11 cellular contexts compared by ENCODE assay signal in genomic region chr3:45092132-45093031, GRCh38. TPM values are rescaled to one million over a fixed set of nuclear protein-coding genes. Genes with fewer than 3 reads are reported as not detected.
DNase-seq lines count a peak whose midpoint lies in the region; ATAC-seq and TF ChIP-seq lines count a peak whose summit lies in the region.
"Had no signal": no experiment of that assay in that cellular context is flagged by ENCODE, and none has a peak within 500 bp of the region (broad histone marks: within the 10 kb centered on the region; RNA-seq: fewer than 3 reads in every experiment).

No MANE protein-coding gene starts in this region.

- peaks cover 4% of the 10 kb centered on the region for H3K36me3 Mint-ChIP-seq in glutamatergic neuron (ENCODE audit: unreplicated experiment)

- no peak overlapping the region for H3K9ac ChIP-seq in rectal smooth muscle tissue (ENCODE audit: low read length)

- H3K4me1 Mint-ChIP-seq in glutamatergic neuron (ENCODE audit: low read depth, unreplicated experiment), result peaks cover 2% of the 10 kb centered on the region

- no peak overlapping the region for H3K4me3 Mint-ChIP-seq in glutamatergic neuron (ENCODE audit: unreplicated experiment)

- DNase-seq in GM04503 (ENCODE audit: low read depth), result peak; percentile 45
- peak; percentile 96 for DNase-seq in RPMI7951 (ENCODE audit: low read depth)
- DNase-seq in fibroblast of pulmonary artery (ENCODE audit: low read depth), result peak; percentile 69
- no peak for DNase-seq in glutamatergic neuron
- DNase-seq in NOMO-1 treated with DMSO at 0.1 percent for 48 hours (lab: John Stamatoyannopoulos, UW; ENCODE audit: unreplicated experiment), result no peak
- DNase-seq: activated effector memory CD4-positive, alpha-beta T cell treated with Interleukin-2 at 50 U/mL for 16 hours; foreskin melanocyte; NCI-H1694 had no signal

- no peak overlapping the region for H3K27ac Mint-ChIP-seq in glutamatergic neuron (ENCODE audit: unreplicated experiment)

- TF ChIP-seq CTCF in fibroblast of pulmonary artery (IDR thresholded peaks at IDR 0.05; ENCODE audit: low read length, missing control alignments), result no peak
- no peak for TF ChIP-seq CTCF in glutamatergic neuron (IDR thresholded peaks at IDR 0.05; ENCODE audit: partially characterized antibody, unreplicated experiment)

- peaks cover 4% of the 10 kb centered on the region for H3K36me3 ChIP-seq in rectal smooth muscle tissue (ENCODE audit: control insufficient read depth, insufficient read depth, low read length)

- H3K27ac ChIP-seq in rectal smooth muscle tissue (ENCODE audit: low read depth, low read length), result peak overlapping the region; percentile 67

- H3K27me3 ChIP-seq in rectal smooth muscle tissue (ENCODE audit: control insufficient read depth, insufficient read depth, low read length), result peaks cover 3% of the 10 kb centered on the region

- peaks cover 18% of the 10 kb centered on the region for H3K4me1 ChIP-seq in rectal smooth muscle tissue (ENCODE audit: control insufficient read depth, insufficient read depth, low read length)

- H3K9me3 Mint-ChIP-seq in glutamatergic neuron (ENCODE audit: unreplicated experiment), result peaks cover 4% of the 10 kb centered on the region

- no peak for ATAC-seq in GM19324 (IDR thresholded peaks at IDR 0.05; ENCODE audit: low FRiP score, unreplicated experiment)
- ATAC-seq in HG03196 (IDR thresholded peaks at IDR 0.05; ENCODE audit: unreplicated experiment), result no peak

- H3K4me3 ChIP-seq in fibroblast of pulmonary artery (replicated peaks; ENCODE audit: low read depth, low read length) (no peak overlapping the region), rectal smooth muscle tissue (ENCODE audit: low read length) (peak overlapping the region; percentile 26)

- H3K27me3 Mint-ChIP-seq in glutamatergic neuron (ENCODE audit: unreplicated experiment), result no peaks in the 10 kb centered on the region

RNA-seq across cellular contexts. Expression of gene CDCP1, which starts 53.8 kb away (rescaled TPM):
- 75.6 and 78.0 TPM in 2 replicates for total RNA-seq in RPMI7951 (2014; rRNA removed; shearing (Covaris generic))
- total RNA-seq in glutamatergic neuron (ENCODE audit: unreplicated experiment), result 0.71 TPM

Comparison
In these comparisons a context has a peak if more than half of its experiments do, and no peak if none do; other contexts are left out.
1. DNase-seq: peak in GM04503 (single experiment), RPMI7951 (single experiment) and fibroblast of pulmonary artery (single experiment); none in glutamatergic neuron (single experiment) and NOMO-1 treated with DMSO at 0.1 percent for 48 hours (single experiment).
2. RNA of gene CDCP1, which starts 53.8 kb away (total RNA-seq): 75.6 to 78.0 TPM in RPMI7951; 0.71 TPM in glutamatergic neuron (single experiment); every median in the first group is over 10 times any median in the second.